Comparison of ENCODE assay signal across 1 cellular context in the genomic region with DNA sequence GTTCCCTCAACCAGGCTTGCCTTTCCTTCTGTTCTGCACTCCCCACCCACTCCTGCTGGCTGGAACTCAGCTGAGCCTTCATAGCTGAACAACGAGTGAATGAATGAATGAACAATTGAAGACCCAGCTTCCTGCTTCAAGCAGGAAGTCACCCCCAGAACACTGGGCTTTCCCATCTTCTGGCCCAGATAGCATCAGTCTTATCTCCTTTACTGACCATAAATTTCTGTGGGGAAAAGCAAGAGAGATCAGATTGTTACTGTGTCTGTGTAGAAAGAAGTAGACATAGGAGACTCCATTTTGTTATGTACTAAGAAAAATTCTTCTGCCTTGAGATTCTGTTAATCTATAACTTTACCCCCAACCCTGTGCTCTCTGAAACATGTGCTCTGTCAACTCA.
TF ChIP-seq lines count a peak whose summit lies in the region.
"Not testable (repeated sequence)": the region's sequence is repeated elsewhere in the genome, so short reads cannot be mapped to it uniquely, and the experiment has no call there.

No MANE protein-coding gene starts in this region.

TF ChIP-seq in K562, 482 proteins besides CTCF, POLR2A, EP300 and RAD21 (continued from another document and continues in another):
- TF ChIP-seq ZNF175 (CRISPR knock-in tag; IDR thresholded peaks at IDR 0.05; ENCODE audit: low read depth) (peak; percentile 75; the same call in 1 of the 2 replicates), ZNF354B (CRISPR knock-in tag; IDR thresholded peaks at IDR 0.05) (peak; percentile 42; the same call in 1 of the 2 replicates), HEY1 (CRISPR knock-in tag; IDR thresholded peaks at IDR 0.05; ENCODE audit: borderline replicate concordance) (peak; percentile 83; the same call in 1 of the 2 replicates), ERF (CRISPR knock-in tag; IDR thresholded peaks at IDR 0.05) (peak; percentile 84; the same call in 1 of the 2 replicates), DMBX1 (CRISPR knock-in tag; IDR thresholded peaks at IDR 0.05; ENCODE audit: borderline replicate concordance) (peak; percentile 93; the same call in 1 of the 2 replicates), ZNF75A (CRISPR knock-in tag; IDR thresholded peaks at IDR 0.05) (peak; percentile 74; the same call in 1 of the 2 replicates), TEAD1 (CRISPR knock-in tag; IDR thresholded peaks at IDR 0.05) (peak in 1 of 2 experiments; percentile 88; a peak in 2 of 4 replicates), GTF2A2 (tag; IDR thresholded peaks at IDR 0.05) (peak; percentile 87), ZNF324 (CRISPR knock-in tag; IDR thresholded peaks at IDR 0.05) (peak; percentile 38; the same call in 1 of the 2 replicates), ZNF79 (CRISPR knock-in tag; IDR thresholded peaks at IDR 0.05; ENCODE audit: low read depth) (peak; percentile 93), MAZ (CRISPR knock-in tag; conservative IDR thresholded peaks at IDR 0.05 in 1 of 2, IDR thresholded peaks at IDR 0.05 in 1 of 2) (peak in 1 of 2 experiments; percentile 42; a peak in 1 of 4 replicates), ILK (tag; IDR thresholded peaks at IDR 0.05; ENCODE audit: borderline replicate concordance, low read depth) (peak; percentile 63; the same call in 1 of the 2 replicates), ZNF3 (CRISPR knock-in tag; IDR thresholded peaks at IDR 0.05) (peak; percentile 43; the same call in 1 of the 2 replicates), SMAD3 (CRISPR knock-in tag; conservative IDR thresholded peaks at IDR 0.05) (peak; percentile 95), ZNF311 (CRISPR knock-in tag; IDR thresholded peaks at IDR 0.05) (peak; percentile 94), MEIS2 (IDR thresholded peaks at IDR 0.05; ENCODE audit: partially characterized antibody) (peak; percentile 35), NR2C1 (tag; IDR thresholded peaks at IDR 0.05) (peak; percentile 83), ETV1 (tag; conservative IDR thresholded peaks at IDR 0.05; ENCODE audit: low read depth) (0 out of 2 replicates have a peak, but pooled peaks have one; percentile 8), SOX6 (IDR thresholded peaks at IDR 0.05) (peak; percentile 43; the same call in 1 of the 2 replicates), MEF2D (tag; conservative IDR thresholded peaks at IDR 0.05; ENCODE audit: low read depth) (peak; percentile 90), ZNF41 (CRISPR knock-in tag; conservative IDR thresholded peaks at IDR 0.05) (peak; percentile 81; the same call in 1 of the 2 replicates)
- TF ChIP-seq, protein P1, sequence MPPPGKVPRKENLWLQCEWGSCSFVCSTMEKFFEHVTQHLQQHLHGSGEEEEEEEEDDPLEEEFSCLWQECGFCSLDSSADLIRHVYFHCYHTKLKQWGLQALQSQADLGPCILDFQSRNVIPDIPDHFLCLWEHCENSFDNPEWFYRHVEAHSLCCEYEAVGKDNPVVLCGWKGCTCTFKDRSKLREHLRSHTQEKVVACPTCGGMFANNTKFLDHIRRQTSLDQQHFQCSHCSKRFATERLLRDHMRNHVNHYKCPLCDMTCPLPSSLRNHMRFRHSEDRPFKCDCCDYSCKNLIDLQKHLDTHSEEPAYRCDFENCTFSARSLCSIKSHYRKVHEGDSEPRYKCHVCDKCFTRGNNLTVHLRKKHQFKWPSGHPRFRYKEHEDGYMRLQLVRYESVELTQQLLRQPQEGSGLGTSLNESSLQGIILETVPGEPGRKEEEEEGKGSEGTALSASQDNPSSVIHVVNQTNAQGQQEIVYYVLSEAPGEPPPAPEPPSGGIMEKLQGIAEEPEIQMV (tag; conservative IDR thresholded peaks at IDR 0.05; ENCODE audit: low read depth): peak; percentile 64; the same call in 1 of the 2 replicates
- TF ChIP-seq, protein P2, sequence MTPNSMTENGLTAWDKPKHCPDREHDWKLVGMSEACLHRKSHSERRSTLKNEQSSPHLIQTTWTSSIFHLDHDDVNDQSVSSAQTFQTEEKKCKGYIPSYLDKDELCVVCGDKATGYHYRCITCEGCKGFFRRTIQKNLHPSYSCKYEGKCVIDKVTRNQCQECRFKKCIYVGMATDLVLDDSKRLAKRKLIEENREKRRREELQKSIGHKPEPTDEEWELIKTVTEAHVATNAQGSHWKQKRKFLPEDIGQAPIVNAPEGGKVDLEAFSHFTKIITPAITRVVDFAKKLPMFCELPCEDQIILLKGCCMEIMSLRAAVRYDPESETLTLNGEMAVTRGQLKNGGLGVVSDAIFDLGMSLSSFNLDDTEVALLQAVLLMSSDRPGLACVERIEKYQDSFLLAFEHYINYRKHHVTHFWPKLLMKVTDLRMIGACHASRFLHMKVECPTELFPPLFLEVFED (CRISPR knock-in tag; conservative IDR thresholded peaks at IDR 0.05): 0 out of 2 replicates have a peak, but pooled peaks have one; percentile 36
- TF ChIP-seq, protein P3, sequence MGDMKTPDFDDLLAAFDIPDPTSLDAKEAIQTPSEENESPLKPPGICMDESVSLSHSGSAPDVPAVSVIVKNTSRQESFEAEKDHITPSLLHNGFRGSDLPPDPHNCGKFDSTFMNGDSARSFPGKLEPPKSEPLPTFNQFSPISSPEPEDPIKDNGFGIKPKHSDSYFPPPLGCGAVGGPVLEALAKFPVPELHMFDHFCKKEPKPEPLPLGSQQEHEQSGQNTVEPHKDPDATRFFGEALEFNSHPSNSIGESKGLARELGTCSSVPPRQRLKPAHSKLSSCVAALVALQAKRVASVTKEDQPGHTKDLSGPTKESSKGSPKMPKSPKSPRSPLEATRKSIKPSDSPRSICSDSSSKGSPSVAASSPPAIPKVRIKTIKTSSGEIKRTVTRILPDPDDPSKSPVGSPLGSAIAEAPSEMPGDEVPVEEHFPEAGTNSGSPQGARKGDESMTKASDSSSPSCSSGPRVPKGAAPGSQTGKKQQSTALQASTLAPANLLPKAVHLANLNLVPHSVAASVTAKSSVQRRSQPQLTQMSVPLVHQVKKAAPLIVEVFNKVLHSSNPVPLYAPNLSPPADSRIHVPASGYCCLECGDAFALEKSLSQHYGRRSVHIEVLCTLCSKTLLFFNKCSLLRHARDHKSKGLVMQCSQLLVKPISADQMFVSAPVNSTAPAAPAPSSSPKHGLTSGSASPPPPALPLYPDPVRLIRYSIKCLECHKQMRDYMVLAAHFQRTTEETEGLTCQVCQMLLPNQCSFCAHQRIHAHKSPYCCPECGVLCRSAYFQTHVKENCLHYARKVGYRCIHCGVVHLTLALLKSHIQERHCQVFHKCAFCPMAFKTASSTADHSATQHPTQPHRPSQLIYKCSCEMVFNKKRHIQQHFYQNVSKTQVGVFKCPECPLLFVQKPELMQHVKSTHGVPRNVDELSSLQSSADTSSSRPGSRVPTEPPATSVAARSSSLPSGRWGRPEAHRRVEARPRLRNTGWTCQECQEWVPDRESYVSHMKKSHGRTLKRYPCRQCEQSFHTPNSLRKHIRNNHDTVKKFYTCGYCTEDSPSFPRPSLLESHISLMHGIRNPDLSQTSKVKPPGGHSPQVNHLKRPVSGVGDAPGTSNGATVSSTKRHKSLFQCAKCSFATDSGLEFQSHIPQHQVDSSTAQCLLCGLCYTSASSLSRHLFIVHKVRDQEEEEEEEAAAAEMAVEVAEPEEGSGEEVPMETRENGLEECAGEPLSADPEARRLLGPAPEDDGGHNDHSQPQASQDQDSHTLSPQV (IDR thresholded peaks at IDR 0.05): peak; percentile 78
- TF ChIP-seq, protein P4, sequence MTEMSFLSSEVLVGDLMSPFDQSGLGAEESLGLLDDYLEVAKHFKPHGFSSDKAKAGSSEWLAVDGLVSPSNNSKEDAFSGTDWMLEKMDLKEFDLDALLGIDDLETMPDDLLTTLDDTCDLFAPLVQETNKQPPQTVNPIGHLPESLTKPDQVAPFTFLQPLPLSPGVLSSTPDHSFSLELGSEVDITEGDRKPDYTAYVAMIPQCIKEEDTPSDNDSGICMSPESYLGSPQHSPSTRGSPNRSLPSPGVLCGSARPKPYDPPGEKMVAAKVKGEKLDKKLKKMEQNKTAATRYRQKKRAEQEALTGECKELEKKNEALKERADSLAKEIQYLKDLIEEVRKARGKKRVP (CRISPR knock-in tag; IDR thresholded peaks at IDR 0.05): 0 out of 2 replicates have a peak, but pooled peaks have one; percentile 47
- TF ChIP-seq, protein P5, sequence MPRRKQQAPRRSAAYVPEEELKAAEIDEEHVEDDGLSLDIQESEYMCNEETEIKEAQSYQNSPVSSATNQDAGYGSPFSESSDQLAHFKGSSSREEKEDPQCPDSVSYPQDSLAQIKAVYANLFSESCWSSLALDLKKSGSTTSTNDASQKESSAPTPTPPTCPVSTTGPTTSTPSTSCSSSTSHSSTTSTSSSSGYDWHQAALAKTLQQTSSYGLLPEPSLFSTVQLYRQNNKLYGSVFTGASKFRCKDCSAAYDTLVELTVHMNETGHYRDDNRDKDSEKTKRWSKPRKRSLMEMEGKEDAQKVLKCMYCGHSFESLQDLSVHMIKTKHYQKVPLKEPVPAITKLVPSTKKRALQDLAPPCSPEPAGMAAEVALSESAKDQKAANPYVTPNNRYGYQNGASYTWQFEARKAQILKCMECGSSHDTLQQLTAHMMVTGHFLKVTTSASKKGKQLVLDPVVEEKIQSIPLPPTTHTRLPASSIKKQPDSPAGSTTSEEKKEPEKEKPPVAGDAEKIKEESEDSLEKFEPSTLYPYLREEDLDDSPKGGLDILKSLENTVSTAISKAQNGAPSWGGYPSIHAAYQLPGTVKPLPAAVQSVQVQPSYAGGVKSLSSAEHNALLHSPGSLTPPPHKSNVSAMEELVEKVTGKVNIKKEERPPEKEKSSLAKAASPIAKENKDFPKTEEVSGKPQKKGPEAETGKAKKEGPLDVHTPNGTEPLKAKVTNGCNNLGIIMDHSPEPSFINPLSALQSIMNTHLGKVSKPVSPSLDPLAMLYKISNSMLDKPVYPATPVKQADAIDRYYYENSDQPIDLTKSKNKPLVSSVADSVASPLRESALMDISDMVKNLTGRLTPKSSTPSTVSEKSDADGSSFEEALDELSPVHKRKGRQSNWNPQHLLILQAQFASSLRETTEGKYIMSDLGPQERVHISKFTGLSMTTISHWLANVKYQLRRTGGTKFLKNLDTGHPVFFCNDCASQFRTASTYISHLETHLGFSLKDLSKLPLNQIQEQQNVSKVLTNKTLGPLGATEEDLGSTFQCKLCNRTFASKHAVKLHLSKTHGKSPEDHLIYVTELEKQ (CRISPR knock-in tag; IDR thresholded peaks at IDR 0.05): peak; percentile 89
- TF ChIP-seq, protein P6, sequence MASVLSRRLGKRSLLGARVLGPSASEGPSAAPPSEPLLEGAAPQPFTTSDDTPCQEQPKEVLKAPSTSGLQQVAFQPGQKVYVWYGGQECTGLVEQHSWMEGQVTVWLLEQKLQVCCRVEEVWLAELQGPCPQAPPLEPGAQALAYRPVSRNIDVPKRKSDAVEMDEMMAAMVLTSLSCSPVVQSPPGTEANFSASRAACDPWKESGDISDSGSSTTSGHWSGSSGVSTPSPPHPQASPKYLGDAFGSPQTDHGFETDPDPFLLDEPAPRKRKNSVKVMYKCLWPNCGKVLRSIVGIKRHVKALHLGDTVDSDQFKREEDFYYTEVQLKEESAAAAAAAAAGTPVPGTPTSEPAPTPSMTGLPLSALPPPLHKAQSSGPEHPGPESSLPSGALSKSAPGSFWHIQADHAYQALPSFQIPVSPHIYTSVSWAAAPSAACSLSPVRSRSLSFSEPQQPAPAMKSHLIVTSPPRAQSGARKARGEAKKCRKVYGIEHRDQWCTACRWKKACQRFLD (CRISPR knock-in tag; IDR thresholded peaks at IDR 0.05): 0 out of 2 replicates have a peak, but pooled peaks have one; percentile 21
- TF ChIP-seq, protein P7, sequence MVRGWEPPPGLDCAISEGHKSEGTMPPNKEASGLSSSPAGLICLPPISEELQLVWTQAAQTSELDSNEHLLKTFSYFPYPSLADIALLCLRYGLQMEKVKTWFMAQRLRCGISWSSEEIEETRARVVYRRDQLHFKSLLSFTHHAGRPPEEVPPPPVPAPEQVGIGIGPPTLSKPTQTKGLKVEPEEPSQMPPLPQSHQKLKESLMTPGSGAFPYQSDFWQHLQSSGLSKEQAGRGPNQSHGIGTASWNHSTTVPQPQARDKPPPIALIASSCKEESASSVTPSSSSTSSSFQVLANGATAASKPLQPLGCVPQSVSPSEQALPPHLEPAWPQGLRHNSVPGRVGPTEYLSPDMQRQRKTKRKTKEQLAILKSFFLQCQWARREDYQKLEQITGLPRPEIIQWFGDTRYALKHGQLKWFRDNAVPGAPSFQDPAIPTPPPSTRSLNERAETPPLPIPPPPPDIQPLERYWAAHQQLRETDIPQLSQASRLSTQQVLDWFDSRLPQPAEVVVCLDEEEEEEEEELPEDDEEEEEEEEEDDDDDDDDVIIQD (CRISPR knock-in tag; IDR thresholded peaks at IDR 0.05): peak; percentile 74; the same call in 1 of the 2 replicates
- TF ChIP-seq, protein P8, sequence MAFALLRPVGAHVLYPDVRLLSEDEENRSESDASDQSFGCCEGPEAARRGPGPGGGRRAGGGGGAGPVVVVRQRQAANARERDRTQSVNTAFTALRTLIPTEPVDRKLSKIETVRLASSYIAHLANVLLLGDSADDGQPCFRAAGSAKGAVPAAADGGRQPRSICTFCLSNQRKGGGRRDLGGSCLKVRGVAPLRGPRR (CRISPR knock-in tag; IDR thresholded peaks at IDR 0.05): 0 out of 2 replicates have a peak, but pooled peaks have one; percentile 42
- TF ChIP-seq, protein P9, sequence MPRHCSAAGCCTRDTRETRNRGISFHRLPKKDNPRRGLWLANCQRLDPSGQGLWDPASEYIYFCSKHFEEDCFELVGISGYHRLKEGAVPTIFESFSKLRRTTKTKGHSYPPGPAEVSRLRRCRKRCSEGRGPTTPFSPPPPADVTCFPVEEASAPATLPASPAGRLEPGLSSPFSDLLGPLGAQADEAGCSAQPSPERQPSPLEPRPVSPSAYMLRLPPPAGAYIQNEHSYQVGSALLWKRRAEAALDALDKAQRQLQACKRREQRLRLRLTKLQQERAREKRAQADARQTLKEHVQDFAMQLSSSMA (CRISPR knock-in tag; IDR thresholded peaks at IDR 0.05): 0 out of 2 replicates have a peak, but pooled peaks have one; percentile 24
- TF ChIP-seq, protein P10, sequence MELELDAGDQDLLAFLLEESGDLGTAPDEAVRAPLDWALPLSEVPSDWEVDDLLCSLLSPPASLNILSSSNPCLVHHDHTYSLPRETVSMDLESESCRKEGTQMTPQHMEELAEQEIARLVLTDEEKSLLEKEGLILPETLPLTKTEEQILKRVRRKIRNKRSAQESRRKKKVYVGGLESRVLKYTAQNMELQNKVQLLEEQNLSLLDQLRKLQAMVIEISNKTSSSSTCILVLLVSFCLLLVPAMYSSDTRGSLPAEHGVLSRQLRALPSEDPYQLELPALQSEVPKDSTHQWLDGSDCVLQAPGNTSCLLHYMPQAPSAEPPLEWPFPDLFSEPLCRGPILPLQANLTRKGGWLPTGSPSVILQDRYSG (tag; conservative IDR thresholded peaks at IDR 0.05; ENCODE audit: low read depth): peak; percentile 93
- not testable (repeated sequence) for TF ChIP-seq NR2C1 (IDR thresholded peaks at IDR 0.05)
- TF ChIP-seq, protein P11, sequence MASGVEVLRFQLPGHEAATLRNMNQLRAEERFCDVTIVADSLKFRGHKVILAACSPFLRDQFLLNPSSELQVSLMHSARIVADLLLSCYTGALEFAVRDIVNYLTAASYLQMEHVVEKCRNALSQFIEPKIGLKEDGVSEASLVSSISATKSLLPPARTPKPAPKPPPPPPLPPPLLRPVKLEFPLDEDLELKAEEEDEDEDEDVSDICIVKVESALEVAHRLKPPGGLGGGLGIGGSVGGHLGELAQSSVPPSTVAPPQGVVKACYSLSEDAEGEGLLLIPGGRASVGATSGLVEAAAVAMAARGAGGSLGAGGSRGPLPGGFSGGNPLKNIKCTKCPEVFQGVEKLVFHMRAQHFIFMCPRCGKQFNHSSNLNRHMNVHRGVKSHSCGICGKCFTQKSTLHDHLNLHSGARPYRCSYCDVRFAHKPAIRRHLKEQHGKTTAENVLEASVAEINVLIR (CRISPR knock-in tag; IDR thresholded peaks at IDR 0.05): peak; percentile 58; the same call in 1 of the 2 replicates
- TF ChIP-seq, protein P12, sequence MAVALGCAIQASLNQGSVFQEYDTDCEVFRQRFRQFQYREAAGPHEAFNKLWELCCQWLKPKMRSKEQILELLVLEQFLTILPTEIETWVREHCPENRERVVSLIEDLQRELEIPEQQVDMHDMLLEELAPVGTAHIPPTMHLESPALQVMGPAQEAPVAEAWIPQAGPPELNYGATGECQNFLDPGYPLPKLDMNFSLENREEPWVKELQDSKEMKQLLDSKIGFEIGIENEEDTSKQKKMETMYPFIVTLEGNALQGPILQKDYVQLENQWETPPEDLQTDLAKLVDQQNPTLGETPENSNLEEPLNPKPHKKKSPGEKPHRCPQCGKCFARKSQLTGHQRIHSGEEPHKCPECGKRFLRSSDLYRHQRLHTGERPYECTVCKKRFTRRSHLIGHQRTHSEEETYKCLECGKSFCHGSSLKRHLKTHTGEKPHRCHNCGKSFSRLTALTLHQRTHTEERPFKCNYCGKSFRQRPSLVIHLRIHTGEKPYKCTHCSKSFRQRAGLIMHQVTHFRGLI (CRISPR knock-in tag; IDR thresholded peaks at IDR 0.05): peak; percentile 96
